ENCODE assay signal across 23 cellular contexts in the genomic region with DNA sequence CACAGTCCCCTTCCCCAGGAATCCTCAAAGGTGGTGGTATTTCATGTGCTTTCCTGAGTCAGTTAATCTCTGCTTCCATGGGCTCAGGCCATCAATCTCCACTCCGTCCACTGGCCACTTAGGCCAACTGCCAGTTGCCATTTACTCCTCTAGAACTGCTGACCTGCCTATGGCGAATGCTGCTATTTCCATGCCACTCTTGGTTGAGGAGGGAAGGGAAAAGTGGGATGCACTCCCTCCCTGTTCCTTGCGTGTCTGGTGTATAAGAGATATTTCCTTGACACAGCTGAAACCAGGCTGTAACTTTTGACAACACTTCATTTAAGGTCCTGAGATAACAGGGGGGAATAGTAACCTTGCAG.
"Had no signal": no experiment of that assay in that cellular context is flagged by ENCODE, and none has a peak within 500 bp of the region (broad histone marks: within the 10 kb centered on the region; RNA-seq: fewer than 3 reads in every experiment).

No MANE protein-coding gene starts in this region.

- H3K9me3 ChIP-seq: ascending aorta, lower lobe of right lung, tibial artery had no signal

- DNase-seq: activated B cell treated with CpG ODN at 0.5 μM for 24 hours; activated CD4-positive, alpha-beta memory T cell treated with anti-CD3 and anti-CD28 coated beads, Interleukin-2, amount 10 ng/mL, durations not matched to agents 7 days and 5 days; activated CD4-positive, alpha-beta T cell treated with anti-CD3 and anti-CD28 coated beads for 48 hours; activated naive CD4-positive, alpha-beta T cell treated with anti-CD3 and anti-CD28 coated beads, Interleukin-2, amount 10 ng/mL, durations not matched to agents 7 days and 5 days; activated T-cell treated with anti-CD3 and anti-CD28 coated beads, Interleukin-2, amount 50 U/mL, for 24 hours; cerebellar nuclear complex; effector memory CD4-positive, alpha-beta T cell; foreskin melanocyte; lower lobe of right lung; nucleus accumbens; retina; stimulated activated CD4-positive, alpha-beta T cell treated with anti-CD3 and anti-CD28 coated beads, Interleukin-2, amount 100 ng/mL, for 24 hours; stimulated activated naive CD4-positive, alpha-beta T cell treated with Interleukin-2 at 50 U/mL for 16 hours; T-cell; T-helper 9 cell; tibial artery had no signal

- H3K4me1 Mint-ChIP-seq: activated B cell treated with CpG ODN at 0.5 μM for 24 hours had no signal

- FAIRE-seq: bronchial epithelial cell, endothelial cell of umbilical vein, keratinocyte, urothelium cell line had no signal

- H3K27me3 ChIP-seq: ascending aorta, tibial artery had no signal

- H3K4me3 Mint-ChIP-seq: activated B cell treated with CpG ODN at 0.5 μM for 24 hours; activated CD4-positive, alpha-beta memory T cell treated with anti-CD3 and anti-CD28 coated beads, Interleukin-2, amount 10 ng/mL, durations not matched to agents 7 days and 5 days; activated naive CD4-positive, alpha-beta T cell treated with anti-CD3 and anti-CD28 coated beads, Interleukin-2, amount 10 ng/mL, durations not matched to agents 7 days and 5 days; activated T-cell treated with anti-CD3 and anti-CD28 coated beads, Interleukin-2, amount 50 U/mL, for 24 hours; natural killer cell treated with Interleukin-12 subunit alpha and Interleukin-12 subunit beta and Interleukin-15 and Interleukin-18, amount 100 ng/mL, for 72 hours had no signal

- H3K4me3 ChIP-seq: ascending aorta, lower lobe of right lung, tibial artery had no signal

- H3K36me3 Mint-ChIP-seq: activated naive CD4-positive, alpha-beta T cell treated with anti-CD3 and anti-CD28 coated beads, Interleukin-2, amount 10 ng/mL, durations not matched to agents 7 days and 5 days; natural killer cell treated with Interleukin-12 subunit alpha and Interleukin-12 subunit beta and Interleukin-15 and Interleukin-18, amount 100 ng/mL, for 72 hours; T-cell had no signal

- H3K36me3 ChIP-seq: ascending aorta, lower lobe of right lung, tibial artery had no signal

- H3K9me3 Mint-ChIP-seq: activated B cell treated with CpG ODN at 0.5 μM for 24 hours; activated CD4-positive, alpha-beta memory T cell treated with anti-CD3 and anti-CD28 coated beads, Interleukin-2, amount 10 ng/mL, durations not matched to agents 7 days and 5 days; activated naive CD4-positive, alpha-beta T cell treated with anti-CD3 and anti-CD28 coated beads, Interleukin-2, amount 10 ng/mL, durations not matched to agents 7 days and 5 days; activated T-cell treated with anti-CD3 and anti-CD28 coated beads, Interleukin-2, amount 50 U/mL, for 24 hours; activated T-helper 2 cell treated with anti-CD3 and anti-CD28 coated beads, Interferon-gamma antibody, Interleukin-2, Interleukin-4, amounts not matched to agents 10 μg/mL and 5 μg/mL and 100 μg/mL, durations not matched to agents 14 hours and 24 hours and 36 hours; natural killer cell treated with Interleukin-12 subunit alpha and Interleukin-12 subunit beta and Interleukin-15 and Interleukin-18, amount 100 ng/mL, for 72 hours; T-cell had no signal

- ATAC-seq: lower lobe of right lung; natural killer cell treated with Interleukin-12 subunit alpha and Interleukin-12 subunit beta and Interleukin-15 and Interleukin-18, amount 100 ng/mL, for 72 hours; T-cell had no signal

- H3K27ac Mint-ChIP-seq: activated B cell treated with CpG ODN at 0.5 μM for 24 hours; activated CD4-positive, alpha-beta memory T cell treated with anti-CD3 and anti-CD28 coated beads, Interleukin-2, amount 10 ng/mL, durations not matched to agents 7 days and 5 days; activated naive CD4-positive, alpha-beta T cell treated with anti-CD3 and anti-CD28 coated beads, Interleukin-2, amount 10 ng/mL, durations not matched to agents 7 days and 5 days; natural killer cell treated with Interleukin-12 subunit alpha and Interleukin-12 subunit beta and Interleukin-15 and Interleukin-18, amount 100 ng/mL, for 72 hours; T-cell had no signal

- H3K27me3 Mint-ChIP-seq: activated B cell treated with CpG ODN at 0.5 μM for 24 hours; activated CD4-positive, alpha-beta memory T cell treated with anti-CD3 and anti-CD28 coated beads, Interleukin-2, amount 10 ng/mL, durations not matched to agents 7 days and 5 days had no signal

- H3K27ac ChIP-seq: ascending aorta, lower lobe of right lung, tibial artery had no signal
